In genomic region chr22:35400335-35400680, GRCh38 we compare ENCODE assay signal across 8 cellular contexts. TPM values are rescaled to one million over a fixed set of nuclear protein-coding genes. Genes with fewer than 3 reads are reported as not detected.
DNase-seq lines count a peak whose midpoint lies in the region; ATAC-seq and TF ChIP-seq lines count a peak whose summit lies in the region.

No MANE protein-coding gene starts in this region.

- H3K4me1 Mint-ChIP-seq in progenitor cell of endocrine pancreas (ENCODE audit: low read depth) = peaks cover 23% of the 10 kb centered on the region

- no peaks in the 10 kb centered on the region for H3K9me3 ChIP-seq in ES-I3 (ENCODE audit: control insufficient read depth, insufficient read depth, low read length)

- ATAC-seq in HG02678 (IDR thresholded peaks at IDR 0.05; ENCODE audit: unreplicated experiment) = peak; percentile 5

- DNase-seq in fibroblast of mammary gland (ENCODE audit: low read depth) (no peak), progenitor cell of endocrine pancreas (ENCODE audit: low spot score, unreplicated experiment) (peak; percentile 14), inferior parietal cortex (ENCODE audit: extremely low spot score) (no peak), KG1 (lab: John Stamatoyannopoulos, UW) (no peak), NCI-H2029 (lab: John Stamatoyannopoulos, UW) (no peak)

- H3K9ac ChIP-seq in ES-I3 (ENCODE audit: low read depth, low read length) = peak overlapping the region; percentile 84

- H3K27me3 Mint-ChIP-seq in progenitor cell of endocrine pancreas = no peaks in the 10 kb centered on the region

- H3K27ac Mint-ChIP-seq in progenitor cell of endocrine pancreas = peak overlapping the region; percentile 98

- peak overlapping the region; percentile 91 for H3K4me3 ChIP-seq in fibroblast of mammary gland (ENCODE audit: control insufficient read depth, low read depth, low read length)

- no peaks in the 10 kb centered on the region for H3K9me3 Mint-ChIP-seq in progenitor cell of endocrine pancreas (ENCODE audit: low read depth)

- H3K27ac ChIP-seq in VCaP = peak overlapping the region; percentile 82

- peaks cover 24% of the 10 kb centered on the region for H3K36me3 ChIP-seq in ES-I3 (ENCODE audit: insufficient read depth, low read length)

- peaks cover 8% of the 10 kb centered on the region for H3K36me3 Mint-ChIP-seq in progenitor cell of endocrine pancreas (ENCODE audit: insufficient read depth)

- no peak for TF ChIP-seq CTCF in VCaP (conservative IDR thresholded peaks at IDR 0.05)
- TF ChIP-seq CTCF in fibroblast of mammary gland (conservative IDR thresholded peaks at IDR 0.05; ENCODE audit: control insufficient read depth, insufficient read depth, low read depth, low read length) = no peak
- TF ChIP-seq CTCF in progenitor cell of endocrine pancreas (IDR thresholded peaks at IDR 0.05; ENCODE audit: unreplicated experiment) = no peak

- H3K4me1 ChIP-seq in ES-I3 (ENCODE audit: insufficient read depth, low read length) = peaks cover 14% of the 10 kb centered on the region

- H3K4me3 Mint-ChIP-seq in progenitor cell of endocrine pancreas (ENCODE audit: low read depth) = peak overlapping the region; percentile 99

RNA-seq across cellular contexts. Expression of gene MCM5, which starts 0.4 kb away (rescaled TPM):
- 84.8 and 92.8 TPM in 2 replicates for total RNA-seq in progenitor cell of endocrine pancreas

RNA-seq across cellular contexts. Expression of gene HMOX1, which starts 19.4 kb away (rescaled TPM):
- total RNA-seq in progenitor cell of endocrine pancreas = 4.3 and 6.4 TPM in 2 replicates
